13 cellular contexts compared by ENCODE assay signal in the genomic region with DNA sequence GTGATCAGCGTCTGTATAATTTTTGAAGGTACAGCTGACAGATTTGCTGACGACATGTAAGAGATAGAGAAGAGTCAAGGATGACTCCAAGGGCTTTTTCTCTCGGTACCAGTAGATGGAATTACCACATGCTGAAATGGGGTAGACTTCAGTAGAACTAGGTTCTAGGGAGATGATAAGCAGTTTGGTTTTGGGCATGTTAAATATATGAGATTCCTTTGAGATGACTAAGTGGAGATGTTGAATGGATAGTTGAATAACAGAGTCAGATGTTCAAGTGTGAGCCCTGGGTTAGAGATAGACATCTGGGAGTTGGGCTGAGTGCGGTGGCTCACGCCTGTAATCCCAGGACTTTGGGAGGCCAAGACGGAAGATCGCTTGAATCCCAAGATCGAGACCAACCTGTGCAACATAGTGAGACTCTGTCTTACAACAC. TPM values are rescaled to one million over a fixed set of nuclear protein-coding genes. Genes with fewer than 3 reads are reported as not detected.
DNase-seq lines count a peak whose midpoint lies in the region; ATAC-seq and TF ChIP-seq lines count a peak whose summit lies in the region.
"Had no signal": no experiment of that assay in that cellular context is flagged by ENCODE, and none has a peak within 500 bp of the region (broad histone marks: within the 10 kb centered on the region; RNA-seq: fewer than 3 reads in every experiment).

No MANE protein-coding gene starts in this region.

- no peak for ATAC-seq in stimulated activated effector memory CD8-positive, alpha-beta T cell treated with anti-CD3 and anti-CD28 coated beads, Interleukin-12 subunit alpha, Interleukin-12 subunit beta, amount 100 ng/mL, for 72 hours
- ATAC-seq in GM21390 (IDR thresholded peaks at IDR 0.05; ENCODE audit: unreplicated experiment): no peak

- no peak overlapping the region for H3K4me3 ChIP-seq in astrocyte of the cerebellum (ENCODE audit: low read depth, low read length)
- H3K4me3 ChIP-seq in thyroid gland (replicated peaks in 1 of 3): no peak overlapping the region
- H3K4me3 ChIP-seq: tibial artery had no signal

- H3K9me3 Mint-ChIP-seq in HFFc6: peaks cover 7% of the 10 kb centered on the region
- H3K9me3 Mint-ChIP-seq in activated CD4-positive, alpha-beta memory T cell treated with anti-CD3 and anti-CD28 coated beads, Interleukin-2, amount 10 ng/mL, durations not matched to agents 7 days and 5 days: no peaks in the 10 kb centered on the region
- no peaks in the 10 kb centered on the region for H3K9me3 Mint-ChIP-seq in stimulated activated effector memory CD8-positive, alpha-beta T cell treated with anti-CD3 and anti-CD28 coated beads, Interleukin-12 subunit alpha, Interleukin-12 subunit beta, amount 100 ng/mL, for 72 hours
- H3K9me3 Mint-ChIP-seq: activated naive CD4-positive, alpha-beta T cell treated with anti-CD3 and anti-CD28 coated beads for 36 hours; H9 had no signal

- H3K27me3 Mint-ChIP-seq in HFFc6 (ENCODE audit: insufficient read depth): 0 out of 2 replicates have a peak, but pooled peaks cover 2% of the 10 kb centered on the region
- H3K27me3 Mint-ChIP-seq in activated CD4-positive, alpha-beta memory T cell treated with anti-CD3 and anti-CD28 coated beads, Interleukin-2, amount 10 ng/mL, durations not matched to agents 7 days and 5 days: no peaks in the 10 kb centered on the region

- peak overlapping the region; percentile 80 for H3K27ac Mint-ChIP-seq in HFFc6
- H3K27ac Mint-ChIP-seq in activated CD4-positive, alpha-beta memory T cell treated with anti-CD3 and anti-CD28 coated beads, Interleukin-2, amount 10 ng/mL, durations not matched to agents 7 days and 5 days: no peak overlapping the region
- H3K27ac Mint-ChIP-seq in stimulated activated effector memory CD8-positive, alpha-beta T cell treated with anti-CD3 and anti-CD28 coated beads, Interleukin-12 subunit alpha, Interleukin-12 subunit beta, amount 100 ng/mL, for 72 hours: no peak overlapping the region
- H3K27ac Mint-ChIP-seq: activated naive CD4-positive, alpha-beta T cell treated with anti-CD3 and anti-CD28 coated beads for 36 hours had no signal

- intact Hi-C loops in thyroid gland (cut with DNase I): no loop called here

- CTCF ChIA-PET in activated CD4-positive, alpha-beta memory T cell treated with anti-CD3 and anti-CD28 coated beads, Interleukin-2, amount 10 ng/mL, durations not matched to agents 7 days and 5 days (lab: Charles Lee): no interaction called here

- TF ChIP-seq CTCF in HFFc6 (IDR thresholded peaks at IDR 0.05): no peak
- no peak for TF ChIP-seq CTCF in astrocyte of the cerebellum (IDR thresholded peaks at IDR 0.05; ENCODE audit: low read depth, low read length, missing control alignments)
- TF ChIP-seq CTCF in thyroid gland (IDR thresholded peaks at IDR 0.05): no peak

- no peaks in the 10 kb centered on the region for H3K9me3 ChIP-seq in thyroid gland
- H3K9me3 ChIP-seq: tibial artery had no signal

- H3K27ac ChIP-seq in thyroid gland: no peak overlapping the region
- H3K27ac ChIP-seq: tibial artery had no signal

- peaks cover 13% of the 10 kb centered on the region for H3K36me3 Mint-ChIP-seq in HFFc6 (ENCODE audit: low read depth)
- H3K36me3 Mint-ChIP-seq in activated CD4-positive, alpha-beta memory T cell treated with anti-CD3 and anti-CD28 coated beads, Interleukin-2, amount 10 ng/mL, durations not matched to agents 7 days and 5 days (ENCODE audit: low read depth): peaks cover 26% of the 10 kb centered on the region
- H3K36me3 Mint-ChIP-seq in stimulated activated effector memory CD8-positive, alpha-beta T cell treated with anti-CD3 and anti-CD28 coated beads, Interleukin-12 subunit alpha, Interleukin-12 subunit beta, amount 100 ng/mL, for 72 hours: peaks cover 64% of the 10 kb centered on the region

- peaks cover 11 to 28% of the 10 kb centered on the region in 2 donors for H3K4me1 ChIP-seq in thyroid gland

- TF ChIP-seq POLR2A in thyroid gland (IDR thresholded peaks at IDR 0.05): no peak

- WGBS in thyroid gland, 2 donors: 96 to 98% methylated on average over 8 of the region's 8 CpGs

- POLR2A ChIA-PET in activated CD4-positive, alpha-beta memory T cell treated with anti-CD3 and anti-CD28 coated beads, Interleukin-2, amount 10 ng/mL, durations not matched to agents 7 days and 5 days (lab: Charles Lee): interaction anchor here (1.6 kb wide), 1 partner anchor 132 kb away, joined by 4 read pairs; the partner anchor contains the start of gene SCAND1

- H3K27me3 ChIP-seq in thyroid gland: no peaks in the 10 kb centered on the region
- H3K27me3 ChIP-seq: tibial artery had no signal

- H3K4me3 Mint-ChIP-seq in HFFc6: peak overlapping the region; percentile 16
- H3K4me3 Mint-ChIP-seq in activated CD4-positive, alpha-beta memory T cell treated with anti-CD3 and anti-CD28 coated beads, Interleukin-2, amount 10 ng/mL, durations not matched to agents 7 days and 5 days: no peak overlapping the region
- H3K4me3 Mint-ChIP-seq in stimulated activated effector memory CD8-positive, alpha-beta T cell treated with anti-CD3 and anti-CD28 coated beads, Interleukin-12 subunit alpha, Interleukin-12 subunit beta, amount 100 ng/mL, for 72 hours: no peak overlapping the region
- H3K4me3 Mint-ChIP-seq: activated naive CD4-positive, alpha-beta T cell treated with anti-CD3 and anti-CD28 coated beads for 36 hours; H9 had no signal

- peaks cover 52% of the 10 kb centered on the region for H3K4me1 Mint-ChIP-seq in HFFc6 (ENCODE audit: low read depth)
- H3K4me1 Mint-ChIP-seq in activated CD4-positive, alpha-beta memory T cell treated with anti-CD3 and anti-CD28 coated beads, Interleukin-2, amount 10 ng/mL, durations not matched to agents 7 days and 5 days: peaks cover 24% of the 10 kb centered on the region
- H3K4me1 Mint-ChIP-seq in stimulated activated effector memory CD8-positive, alpha-beta T cell treated with anti-CD3 and anti-CD28 coated beads, Interleukin-12 subunit alpha, Interleukin-12 subunit beta, amount 100 ng/mL, for 72 hours: peaks cover 36% of the 10 kb centered on the region

- DNase-seq in AG08395 (ENCODE audit: low spot score) (peak; percentile 74), HFFc6 (peak; percentile 72), astrocyte of the cerebellum (ENCODE audit: low read depth) (peak; percentile 34), kidney tubule cell (ENCODE audit: low spot score) (peak; percentile 62), thyroid gland (no peak)
- no peak for DNase-seq in activated CD4-positive, alpha-beta memory T cell treated with anti-CD3 and anti-CD28 coated beads, Interleukin-2, amount 10 ng/mL, durations not matched to agents 7 days and 5 days
- DNase-seq in stimulated activated effector memory CD8-positive, alpha-beta T cell treated with anti-CD3 and anti-CD28 coated beads, Interleukin-12 subunit alpha, Interleukin-12 subunit beta, amount 100 ng/mL, for 72 hours (ENCODE audit: low spot score in 2 of 2): no peak
- DNase-seq: activated naive CD4-positive, alpha-beta T cell treated with anti-CD3 and anti-CD28 coated beads for 36 hours; H9; NCI-H2227 treated with DMSO at 0.1 percent for 48 hours; stimulated activated CD4-positive, alpha-beta T cell treated with anti-CD3 and anti-CD28 coated beads, Interleukin-4, amount 100 ng/mL, for 4 hours; tibial artery had no signal

- H3K36me3 ChIP-seq in thyroid gland: no peaks in the 10 kb centered on the region
- H3K36me3 ChIP-seq: tibial artery had no signal

- in situ Hi-C loops in astrocyte of the cerebellum (cut with HindIII; ENCODE audit: low sequenced_read_pairs): no loop called here

RNA-seq across cellular contexts. Expression of gene PHF20, which starts 50.0 kb away (rescaled TPM):
- total RNA-seq in HFFc6 (2021; fragmentation: NEBNext Ultra II Directional; extraction: Animal tissue kit (Norgen Biotek cat#: 25700)): 10 to 100 TPM; 31.5 to 40.9 (median 36.2) TPM
- 10 to 100 TPM; 42.7 to 48.3 TPM for total RNA-seq in activated CD4-positive, alpha-beta memory T cell treated with anti-CD3 and anti-CD28 coated beads, Interleukin-2, amount 10 ng/mL, durations not matched to agents 7 days and 5 days
- total RNA-seq in thyroid gland: 10 to 100 TPM; 28.0 to 51.7 (median 35.2) TPM

Comparison
In these comparisons a context has a peak if more than half of its experiments do, and no peak if none do; other contexts are left out.
1. DNase-seq: peak in AG08395 (single experiment), HFFc6 (single experiment), astrocyte of the cerebellum (single experiment) and kidney tubule cell (single experiment); none in activated CD4-positive, alpha-beta memory T cell treated with anti-CD3 and anti-CD28 coated beads, Interleukin-2, amount 10 ng/mL, durations not matched to agents 7 days and 5 days (single experiment), thyroid gland (0 of 2) and stimulated activated effector memory CD8-positive, alpha-beta T cell treated with anti-CD3 and anti-CD28 coated beads, Interleukin-12 subunit alpha, Interleukin-12 subunit beta, amount 100 ng/mL, for 72 hours (0 of 2).